ENCODE assay signal across 2 cellular contexts in genomic region chr17:32240745-32241144, GRCh38.
TF ChIP-seq lines count a peak whose summit lies in the region.

No MANE protein-coding gene starts in this region.

TF ChIP-seq in GM23338, 12 proteins besides CTCF, POLR2A, EP300 and RAD21:
- TF ChIP-seq ZNF462 (CRISPR knock-in tag; IDR thresholded peaks at IDR 0.05): peak; percentile 57; the same call in 1 of the 2 replicates
- no peak for TF ChIP-seq POLR2AphosphoS5 (IDR thresholded peaks at IDR 0.05; ENCODE audit: low read depth)
- TF ChIP-seq STAT1 (IDR thresholded peaks at IDR 0.05; ENCODE audit: unreplicated experiment): no peak
- no peak for TF ChIP-seq EZH2 (IDR thresholded peaks at IDR 0.05; ENCODE audit: low read depth, unreplicated experiment)
- TF ChIP-seq REST (IDR thresholded peaks at IDR 0.05; ENCODE audit: unreplicated experiment): peak; percentile 64
- TF ChIP-seq EZH2phosphoT487 (IDR thresholded peaks at IDR 0.05; ENCODE audit: unreplicated experiment): no peak
- no peak for TF ChIP-seq NANOG (IDR thresholded peaks at IDR 0.05; ENCODE audit: borderline replicate concordance)
- no peak for TF ChIP-seq ETS1 (IDR thresholded peaks at IDR 0.05)
- TF ChIP-seq ZNF114 (CRISPR knock-in tag; IDR thresholded peaks at IDR 0.05): no peak
- TF ChIP-seq ZNF331 (CRISPR knock-in tag; IDR thresholded peaks at IDR 0.05; ENCODE audit: low read depth): no peak
TF ChIP-seq in GM23338: peak in this region for 2.

TF ChIP-seq in SK-N-SH, 30 proteins besides CTCF, POLR2A, EP300 and RAD21:
- TF ChIP-seq REST (IDR thresholded peaks at IDR 0.05; ENCODE audit: low read depth, low read length): peak; percentile 91
- no peak for TF ChIP-seq IRF3 (IDR thresholded peaks at IDR 0.05; ENCODE audit: low read depth, low read length)
